1 cellular context compared by ENCODE assay signal in the genomic region with DNA sequence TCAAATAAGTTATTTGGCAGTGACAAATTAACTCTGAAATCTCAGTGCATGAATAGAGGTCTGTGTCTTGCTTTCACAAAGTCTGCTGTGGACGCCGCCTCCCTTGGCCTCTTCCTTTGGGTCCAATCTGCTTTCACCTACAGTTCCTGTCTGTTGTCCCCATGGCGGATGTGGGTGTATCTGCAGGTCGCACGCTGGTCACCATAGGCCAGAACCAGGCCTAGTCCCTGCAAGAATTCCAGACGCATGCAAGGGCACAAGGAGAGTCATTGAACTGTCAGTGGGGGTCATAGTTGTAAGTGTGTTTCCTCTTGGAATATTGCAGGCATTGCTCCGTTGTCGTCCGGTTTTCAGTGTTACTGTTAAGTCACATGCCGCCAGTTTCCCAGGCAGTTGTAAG.
TF ChIP-seq lines count a peak whose summit lies in the region.

No MANE protein-coding gene starts in this region.

TF ChIP-seq in HepG2, 621 proteins besides CTCF, POLR2A, EP300 and RAD21 (continued from another document and continues in another):
- TF ChIP-seq ZNF670 (CRISPR knock-in tag; IDR thresholded peaks at IDR 0.05; ENCODE audit: borderline replicate concordance) (no peak), POGZ (CRISPR knock-in tag; IDR thresholded peaks at IDR 0.05) (peak; percentile 92), ESRRA (CRISPR knock-in tag; IDR thresholded peaks at IDR 0.05; ENCODE audit: low read depth) (peak; percentile 65; the same call in 1 of the 2 replicates), AHR (CRISPR knock-in tag; IDR thresholded peaks at IDR 0.05) (no peak), FOXC1 (CRISPR knock-in tag; IDR thresholded peaks at IDR 0.05; ENCODE audit: borderline replicate concordance) (no peak), KMT2A (CRISPR knock-in tag; IDR thresholded peaks at IDR 0.05) (peak; percentile 72; the same call in 1 of the 2 replicates), ZFP36L2 (CRISPR knock-in tag; IDR thresholded peaks at IDR 0.05) (no peak), ZMYM3 (CRISPR knock-in tag; IDR thresholded peaks at IDR 0.05) (peak; percentile 44; the same call in 1 of the 2 replicates), ZNF333 (CRISPR knock-in tag; IDR thresholded peaks at IDR 0.05; ENCODE audit: borderline replicate concordance) (no peak), MXD4 (CRISPR knock-in tag; IDR thresholded peaks at IDR 0.05) (no peak; the same call in 1 of the 2 replicates), ZMAT3 (CRISPR knock-in tag; conservative IDR thresholded peaks at IDR 0.05) (0 out of 2 replicates have a peak, but pooled peaks have one; percentile 58), ZSCAN9 (CRISPR knock-in tag; IDR thresholded peaks at IDR 0.05; ENCODE audit: borderline replicate concordance) (peak; percentile 49; the same call in 1 of the 2 replicates), NR3C1 (CRISPR knock-in tag; IDR thresholded peaks at IDR 0.05) (no peak), ZNF674 (CRISPR knock-in tag; IDR thresholded peaks at IDR 0.05; ENCODE audit: low read depth) (no peak), SMYD3 (CRISPR knock-in tag; IDR thresholded peaks at IDR 0.05) (no peak), ZSCAN29 (CRISPR knock-in tag; conservative IDR thresholded peaks at IDR 0.05) (no peak)
- TF ChIP-seq, protein P1, sequence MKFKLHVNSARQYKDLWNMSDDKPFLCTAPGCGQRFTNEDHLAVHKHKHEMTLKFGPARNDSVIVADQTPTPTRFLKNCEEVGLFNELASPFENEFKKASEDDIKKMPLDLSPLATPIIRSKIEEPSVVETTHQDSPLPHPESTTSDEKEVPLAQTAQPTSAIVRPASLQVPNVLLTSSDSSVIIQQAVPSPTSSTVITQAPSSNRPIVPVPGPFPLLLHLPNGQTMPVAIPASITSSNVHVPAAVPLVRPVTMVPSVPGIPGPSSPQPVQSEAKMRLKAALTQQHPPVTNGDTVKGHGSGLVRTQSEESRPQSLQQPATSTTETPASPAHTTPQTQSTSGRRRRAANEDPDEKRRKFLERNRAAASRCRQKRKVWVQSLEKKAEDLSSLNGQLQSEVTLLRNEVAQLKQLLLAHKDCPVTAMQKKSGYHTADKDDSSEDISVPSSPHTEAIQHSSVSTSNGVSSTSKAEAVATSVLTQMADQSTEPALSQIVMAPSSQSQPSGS (CRISPR knock-in tag; IDR thresholded peaks at IDR 0.05): no peak
- TF ChIP-seq, protein P2, sequence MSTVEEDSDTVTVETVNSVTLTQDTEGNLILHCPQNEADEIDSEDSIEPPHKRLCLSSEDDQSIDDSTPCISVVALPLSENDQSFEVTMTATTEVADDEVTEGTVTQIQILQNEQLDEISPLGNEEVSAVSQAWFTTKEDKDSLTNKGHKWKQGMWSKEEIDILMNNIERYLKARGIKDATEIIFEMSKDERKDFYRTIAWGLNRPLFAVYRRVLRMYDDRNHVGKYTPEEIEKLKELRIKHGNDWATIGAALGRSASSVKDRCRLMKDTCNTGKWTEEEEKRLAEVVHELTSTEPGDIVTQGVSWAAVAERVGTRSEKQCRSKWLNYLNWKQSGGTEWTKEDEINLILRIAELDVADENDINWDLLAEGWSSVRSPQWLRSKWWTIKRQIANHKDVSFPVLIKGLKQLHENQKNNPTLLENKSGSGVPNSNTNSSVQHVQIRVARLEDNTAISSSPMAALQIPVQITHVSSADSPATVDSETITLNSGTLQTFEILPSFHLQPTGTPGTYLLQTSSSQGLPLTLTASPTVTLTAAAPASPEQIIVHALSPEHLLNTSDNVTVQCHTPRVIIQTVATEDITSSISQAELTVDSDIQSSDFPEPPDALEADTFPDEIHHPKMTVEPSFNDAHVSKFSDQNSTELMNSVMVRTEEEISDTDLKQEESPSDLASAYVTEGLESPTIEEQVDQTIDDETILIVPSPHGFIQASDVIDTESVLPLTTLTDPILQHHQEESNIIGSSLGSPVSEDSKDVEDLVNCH (CRISPR knock-in tag; IDR thresholded peaks at IDR 0.05): no peak
- TF ChIP-seq, protein P3, sequence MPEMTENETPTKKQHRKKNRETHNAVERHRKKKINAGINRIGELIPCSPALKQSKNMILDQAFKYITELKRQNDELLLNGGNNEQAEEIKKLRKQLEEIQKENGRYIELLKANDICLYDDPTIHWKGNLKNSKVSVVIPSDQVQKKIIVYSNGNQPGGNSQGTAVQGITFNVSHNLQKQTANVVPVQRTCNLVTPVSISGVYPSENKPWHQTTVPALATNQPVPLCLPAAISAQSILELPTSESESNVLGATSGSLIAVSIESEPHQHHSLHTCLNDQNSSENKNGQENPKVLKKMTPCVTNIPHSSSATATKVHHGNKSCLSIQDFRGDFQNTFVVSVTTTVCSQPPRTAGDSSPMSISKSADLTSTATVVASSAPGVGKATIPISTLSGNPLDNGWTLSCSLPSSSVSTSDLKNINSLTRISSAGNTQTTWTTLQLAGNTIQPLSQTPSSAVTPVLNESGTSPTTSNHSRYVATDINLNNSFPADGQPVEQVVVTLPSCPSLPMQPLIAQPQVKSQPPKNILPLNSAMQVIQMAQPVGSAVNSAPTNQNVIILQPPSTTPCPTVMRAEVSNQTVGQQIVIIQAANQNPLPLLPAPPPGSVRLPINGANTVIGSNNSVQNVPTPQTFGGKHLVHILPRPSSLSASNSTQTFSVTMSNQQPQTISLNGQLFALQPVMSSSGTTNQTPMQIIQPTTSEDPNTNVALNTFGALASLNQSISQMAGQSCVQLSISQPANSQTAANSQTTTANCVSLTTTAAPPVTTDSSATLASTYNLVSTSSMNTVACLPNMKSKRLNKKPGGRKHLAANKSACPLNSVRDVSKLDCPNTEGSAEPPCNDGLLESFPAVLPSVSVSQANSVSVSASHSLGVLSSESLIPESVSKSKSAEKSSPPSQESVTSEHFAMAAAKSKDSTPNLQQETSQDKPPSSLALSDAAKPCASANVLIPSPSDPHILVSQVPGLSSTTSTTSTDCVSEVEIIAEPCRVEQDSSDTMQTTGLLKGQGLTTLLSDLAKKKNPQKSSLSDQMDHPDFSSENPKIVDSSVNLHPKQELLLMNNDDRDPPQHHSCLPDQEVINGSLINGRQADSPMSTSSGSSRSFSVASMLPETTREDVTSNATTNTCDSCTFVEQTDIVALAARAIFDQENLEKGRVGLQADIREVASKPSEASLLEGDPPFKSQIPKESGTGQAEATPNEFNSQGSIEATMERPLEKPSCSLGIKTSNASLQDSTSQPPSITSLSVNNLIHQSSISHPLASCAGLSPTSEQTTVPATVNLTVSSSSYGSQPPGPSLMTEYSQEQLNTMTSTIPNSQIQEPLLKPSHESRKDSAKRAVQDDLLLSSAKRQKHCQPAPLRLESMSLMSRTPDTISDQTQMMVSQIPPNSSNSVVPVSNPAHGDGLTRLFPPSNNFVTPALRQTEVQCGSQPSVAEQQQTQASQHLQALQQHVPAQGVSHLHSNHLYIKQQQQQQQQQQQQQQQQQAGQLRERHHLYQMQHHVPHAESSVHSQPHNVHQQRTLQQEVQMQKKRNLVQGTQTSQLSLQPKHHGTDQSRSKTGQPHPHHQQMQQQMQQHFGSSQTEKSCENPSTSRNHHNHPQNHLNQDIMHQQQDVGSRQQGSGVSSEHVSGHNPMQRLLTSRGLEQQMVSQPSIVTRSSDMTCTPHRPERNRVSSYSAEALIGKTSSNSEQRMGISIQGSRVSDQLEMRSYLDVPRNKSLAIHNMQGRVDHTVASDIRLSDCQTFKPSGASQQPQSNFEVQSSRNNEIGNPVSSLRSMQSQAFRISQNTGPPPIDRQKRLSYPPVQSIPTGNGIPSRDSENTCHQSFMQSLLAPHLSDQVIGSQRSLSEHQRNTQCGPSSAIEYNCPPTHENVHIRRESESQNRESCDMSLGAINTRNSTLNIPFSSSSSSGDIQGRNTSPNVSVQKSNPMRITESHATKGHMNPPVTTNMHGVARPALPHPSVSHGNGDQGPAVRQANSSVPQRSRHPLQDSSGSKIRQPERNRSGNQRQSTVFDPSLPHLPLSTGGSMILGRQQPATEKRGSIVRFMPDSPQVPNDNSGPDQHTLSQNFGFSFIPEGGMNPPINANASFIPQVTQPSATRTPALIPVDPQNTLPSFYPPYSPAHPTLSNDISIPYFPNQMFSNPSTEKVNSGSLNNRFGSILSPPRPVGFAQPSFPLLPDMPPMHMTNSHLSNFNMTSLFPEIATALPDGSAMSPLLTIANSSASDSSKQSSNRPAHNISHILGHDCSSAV (CRISPR knock-in tag; IDR thresholded peaks at IDR 0.05; ENCODE audit: borderline replicate concordance): no peak
- TF ChIP-seq, protein P4, sequence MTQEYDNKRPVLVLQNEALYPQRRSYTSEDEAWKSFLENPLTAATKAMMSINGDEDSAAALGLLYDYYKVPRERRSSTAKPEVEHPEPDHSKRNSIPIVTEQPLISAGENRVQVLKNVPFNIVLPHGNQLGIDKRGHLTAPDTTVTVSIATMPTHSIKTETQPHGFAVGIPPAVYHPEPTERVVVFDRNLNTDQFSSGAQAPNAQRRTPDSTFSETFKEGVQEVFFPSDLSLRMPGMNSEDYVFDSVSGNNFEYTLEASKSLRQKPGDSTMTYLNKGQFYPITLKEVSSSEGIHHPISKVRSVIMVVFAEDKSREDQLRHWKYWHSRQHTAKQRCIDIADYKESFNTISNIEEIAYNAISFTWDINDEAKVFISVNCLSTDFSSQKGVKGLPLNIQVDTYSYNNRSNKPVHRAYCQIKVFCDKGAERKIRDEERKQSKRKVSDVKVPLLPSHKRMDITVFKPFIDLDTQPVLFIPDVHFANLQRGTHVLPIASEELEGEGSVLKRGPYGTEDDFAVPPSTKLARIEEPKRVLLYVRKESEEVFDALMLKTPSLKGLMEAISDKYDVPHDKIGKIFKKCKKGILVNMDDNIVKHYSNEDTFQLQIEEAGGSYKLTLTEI (CRISPR knock-in tag; conservative IDR thresholded peaks at IDR 0.05): no peak
- TF ChIP-seq, protein P5, sequence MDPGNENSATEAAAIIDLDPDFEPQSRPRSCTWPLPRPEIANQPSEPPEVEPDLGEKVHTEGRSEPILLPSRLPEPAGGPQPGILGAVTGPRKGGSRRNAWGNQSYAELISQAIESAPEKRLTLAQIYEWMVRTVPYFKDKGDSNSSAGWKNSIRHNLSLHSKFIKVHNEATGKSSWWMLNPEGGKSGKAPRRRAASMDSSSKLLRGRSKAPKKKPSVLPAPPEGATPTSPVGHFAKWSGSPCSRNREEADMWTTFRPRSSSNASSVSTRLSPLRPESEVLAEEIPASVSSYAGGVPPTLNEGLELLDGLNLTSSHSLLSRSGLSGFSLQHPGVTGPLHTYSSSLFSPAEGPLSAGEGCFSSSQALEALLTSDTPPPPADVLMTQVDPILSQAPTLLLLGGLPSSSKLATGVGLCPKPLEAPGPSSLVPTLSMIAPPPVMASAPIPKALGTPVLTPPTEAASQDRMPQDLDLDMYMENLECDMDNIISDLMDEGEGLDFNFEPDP (CRISPR knock-in tag; conservative IDR thresholded peaks at IDR 0.05): no peak
- TF ChIP-seq, protein P6, sequence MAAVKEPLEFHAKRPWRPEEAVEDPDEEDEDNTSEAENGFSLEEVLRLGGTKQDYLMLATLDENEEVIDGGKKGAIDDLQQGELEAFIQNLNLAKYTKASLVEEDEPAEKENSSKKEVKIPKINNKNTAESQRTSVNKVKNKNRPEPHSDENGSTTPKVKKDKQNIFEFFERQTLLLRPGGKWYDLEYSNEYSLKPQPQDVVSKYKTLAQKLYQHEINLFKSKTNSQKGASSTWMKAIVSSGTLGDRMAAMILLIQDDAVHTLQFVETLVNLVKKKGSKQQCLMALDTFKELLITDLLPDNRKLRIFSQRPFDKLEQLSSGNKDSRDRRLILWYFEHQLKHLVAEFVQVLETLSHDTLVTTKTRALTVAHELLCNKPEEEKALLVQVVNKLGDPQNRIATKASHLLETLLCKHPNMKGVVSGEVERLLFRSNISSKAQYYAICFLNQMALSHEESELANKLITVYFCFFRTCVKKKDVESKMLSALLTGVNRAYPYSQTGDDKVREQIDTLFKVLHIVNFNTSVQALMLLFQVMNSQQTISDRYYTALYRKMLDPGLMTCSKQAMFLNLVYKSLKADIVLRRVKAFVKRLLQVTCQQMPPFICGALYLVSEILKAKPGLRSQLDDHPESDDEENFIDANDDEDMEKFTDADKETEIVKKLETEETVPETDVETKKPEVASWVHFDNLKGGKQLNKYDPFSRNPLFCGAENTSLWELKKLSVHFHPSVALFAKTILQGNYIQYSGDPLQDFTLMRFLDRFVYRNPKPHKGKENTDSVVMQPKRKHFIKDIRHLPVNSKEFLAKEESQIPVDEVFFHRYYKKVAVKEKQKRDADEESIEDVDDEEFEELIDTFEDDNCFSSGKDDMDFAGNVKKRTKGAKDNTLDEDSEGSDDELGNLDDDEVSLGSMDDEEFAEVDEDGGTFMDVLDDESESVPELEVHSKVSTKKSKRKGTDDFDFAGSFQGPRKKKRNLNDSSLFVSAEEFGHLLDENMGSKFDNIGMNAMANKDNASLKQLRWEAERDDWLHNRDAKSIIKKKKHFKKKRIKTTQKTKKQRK (IDR thresholded peaks at IDR 0.05; ENCODE audit: low read length): no peak
- TF ChIP-seq, protein P7, sequence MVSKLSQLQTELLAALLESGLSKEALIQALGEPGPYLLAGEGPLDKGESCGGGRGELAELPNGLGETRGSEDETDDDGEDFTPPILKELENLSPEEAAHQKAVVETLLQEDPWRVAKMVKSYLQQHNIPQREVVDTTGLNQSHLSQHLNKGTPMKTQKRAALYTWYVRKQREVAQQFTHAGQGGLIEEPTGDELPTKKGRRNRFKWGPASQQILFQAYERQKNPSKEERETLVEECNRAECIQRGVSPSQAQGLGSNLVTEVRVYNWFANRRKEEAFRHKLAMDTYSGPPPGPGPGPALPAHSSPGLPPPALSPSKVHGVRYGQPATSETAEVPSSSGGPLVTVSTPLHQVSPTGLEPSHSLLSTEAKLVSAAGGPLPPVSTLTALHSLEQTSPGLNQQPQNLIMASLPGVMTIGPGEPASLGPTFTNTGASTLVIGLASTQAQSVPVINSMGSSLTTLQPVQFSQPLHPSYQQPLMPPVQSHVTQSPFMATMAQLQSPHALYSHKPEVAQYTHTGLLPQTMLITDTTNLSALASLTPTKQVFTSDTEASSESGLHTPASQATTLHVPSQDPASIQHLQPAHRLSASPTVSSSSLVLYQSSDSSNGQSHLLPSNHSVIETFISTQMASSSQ (IDR thresholded peaks at IDR 0.05; ENCODE audit: low read depth): no peak
- TF ChIP-seq, protein P7 (CRISPR knock-in tag; IDR thresholded peaks at IDR 0.05; ENCODE audit: borderline replicate concordance): peak; percentile 29; the same call in 1 of the 2 replicates
- TF ChIP-seq, protein P8, sequence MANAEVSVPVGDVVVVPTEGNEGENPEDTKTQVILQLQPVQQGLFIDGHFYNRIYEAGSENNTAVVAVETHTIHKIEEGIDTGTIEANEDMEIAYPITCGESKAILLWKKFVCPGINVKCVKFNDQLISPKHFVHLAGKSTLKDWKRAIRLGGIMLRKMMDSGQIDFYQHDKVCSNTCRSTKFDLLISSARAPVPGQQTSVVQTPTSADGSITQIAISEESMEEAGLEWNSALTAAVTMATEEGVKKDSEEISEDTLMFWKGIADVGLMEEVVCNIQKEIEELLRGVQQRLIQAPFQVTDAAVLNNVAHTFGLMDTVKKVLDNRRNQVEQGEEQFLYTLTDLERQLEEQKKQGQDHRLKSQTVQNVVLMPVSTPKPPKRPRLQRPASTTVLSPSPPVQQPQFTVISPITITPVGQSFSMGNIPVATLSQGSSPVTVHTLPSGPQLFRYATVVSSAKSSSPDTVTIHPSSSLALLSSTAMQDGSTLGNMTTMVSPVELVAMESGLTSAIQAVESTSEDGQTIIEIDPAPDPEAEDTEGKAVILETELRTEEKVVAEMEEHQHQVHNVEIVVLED (CRISPR knock-in tag; IDR thresholded peaks at IDR 0.05; ENCODE audit: borderline replicate concordance): 0 out of 2 replicates have a peak, but pooled peaks have one; percentile 37
